Comparison of ENCODE assay signal across 14 cellular contexts in the genomic region with DNA sequence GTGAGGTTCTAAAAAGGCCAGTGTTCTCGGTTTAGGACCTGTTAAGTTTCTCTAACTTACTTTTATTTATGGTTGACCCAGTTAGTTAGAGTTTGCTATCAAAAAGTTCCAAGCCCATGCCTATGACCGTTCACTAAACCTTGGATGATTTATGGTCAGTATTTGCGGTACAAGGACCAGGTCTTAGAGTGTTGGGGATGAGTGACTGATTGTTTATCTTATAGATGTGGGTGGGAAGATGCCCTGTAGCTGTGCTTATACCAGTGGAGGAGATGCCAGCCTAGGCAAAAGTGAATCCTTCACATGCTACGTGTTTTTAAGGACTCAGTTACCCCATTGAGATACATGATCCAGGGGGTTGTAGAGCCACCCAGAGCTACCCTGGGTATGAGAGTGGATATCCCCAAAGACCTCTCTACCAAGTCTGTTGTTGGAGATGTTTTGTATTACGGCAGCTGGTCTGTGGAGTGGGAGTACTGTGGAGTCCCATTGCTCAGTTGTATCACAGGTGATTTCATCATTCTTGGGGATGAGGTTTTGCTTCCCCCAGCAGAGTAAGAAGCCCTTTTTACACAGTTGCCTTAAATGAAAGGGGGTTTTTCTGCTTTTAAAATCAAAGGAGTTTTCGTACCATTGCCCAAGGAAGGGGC. TPM values are rescaled to one million over a fixed set of nuclear protein-coding genes. Genes with fewer than 3 reads are reported as not detected.
A peak's percentile ranks its signal among the peaks of the same experiment; 100 is the strongest.
DNase-seq lines count a peak whose midpoint lies in the region; ATAC-seq and TF ChIP-seq lines count a peak whose summit lies in the region.
"Had no signal": no experiment of that assay in that cellular context is flagged by ENCODE, and none has a peak within 500 bp of the region (broad histone marks: within the 10 kb centered on the region; RNA-seq: fewer than 3 reads in every experiment).

No MANE protein-coding gene starts in this region.

- H3K27me3 ChIP-seq in GM23338 (ENCODE audit: insufficient read depth) = no peaks in the 10 kb centered on the region
- no peaks in the 10 kb centered on the region for H3K27me3 ChIP-seq in RWPE2 (ENCODE audit: insufficient read depth, poor library complexity, severe bottlenecking)
- H3K27me3 ChIP-seq in esophagus squamous epithelium = no peaks in the 10 kb centered on the region

- H3K4me2 ChIP-seq in GM23338 = peak overlapping the region; percentile 37
- H3K4me2 ChIP-seq: BLaER1 had no signal

- peaks cover 25% of the 10 kb centered on the region for H3K4me1 Mint-ChIP-seq in GM23338
- H3K4me1 Mint-ChIP-seq: activated CD4-positive, alpha-beta T cell treated with anti-CD3 and anti-CD28 coated beads for 36 hours had no signal

- 82 to 84% methylated on average over 6 of the region's 6 CpGs for WGBS in esophagus squamous epithelium, 2 donors

- no peaks in the 10 kb centered on the region for H4K20me1 ChIP-seq in GM23338 (replicated peaks; ENCODE audit: insufficient read depth)
- H4K20me1 ChIP-seq: BLaER1 had no signal

- H3K9me3 ChIP-seq in RWPE2 (ENCODE audit: severe bottlenecking) = no peaks in the 10 kb centered on the region
- no peaks in the 10 kb centered on the region for H3K9me3 ChIP-seq in esophagus squamous epithelium
- H3K9me3 ChIP-seq: esophagus muscularis mucosa had no signal

- no peak overlapping the region for H3K4me3 ChIP-seq in GM23338
- peak overlapping the region; percentile 65 for H3K4me3 ChIP-seq in RWPE2 (ENCODE audit: severe bottlenecking)
- peak overlapping the region; percentile 59 for H3K4me3 ChIP-seq in fibroblast of mammary gland (ENCODE audit: control insufficient read depth, low read depth, low read length)
- H3K4me3 ChIP-seq in esophagus squamous epithelium = no peak overlapping the region
- H3K4me3 ChIP-seq: BLaER1, SK-N-MC had no signal

- TF ChIP-seq CTCF in GM23338 (conservative IDR thresholded peaks at IDR 0.05; ENCODE audit: low read depth in 2 of 2) (no peak), RWPE2 (IDR thresholded peaks at IDR 0.05; ENCODE audit: poor library complexity, severe bottlenecking) (no peak), fibroblast of mammary gland (conservative IDR thresholded peaks at IDR 0.05; ENCODE audit: control insufficient read depth, insufficient read depth, low read depth, low read length) (no peak), esophagus squamous epithelium (IDR thresholded peaks at IDR 0.05) (no peak)

- H3K4me1 ChIP-seq in GM23338 (ENCODE audit: insufficient read depth) = peaks cover 27% of the 10 kb centered on the region
- peaks cover 44% of the 10 kb centered on the region for H3K4me1 ChIP-seq in RWPE2 (ENCODE audit: insufficient read depth, poor library complexity, severe bottlenecking)
- H3K4me1 ChIP-seq in esophagus squamous epithelium = peaks cover 0 to 46% (median 9%) of the 10 kb centered on the region in 3 donors
- H3K4me1 ChIP-seq: BLaER1 had no signal

- no peaks in the 10 kb centered on the region for H3K9me3 Mint-ChIP-seq in GM23338

- no peak overlapping the region for H2AFZ ChIP-seq in GM23338

- H3K36me3 ChIP-seq in GM23338 (ENCODE audit: insufficient read depth) (no peaks in the 10 kb centered on the region), RWPE2 (ENCODE audit: low read depth) (peaks cover 28% of the 10 kb centered on the region), esophagus squamous epithelium (no peaks in the 10 kb centered on the region)
- H3K36me3 ChIP-seq: BLaER1, esophagus muscularis mucosa had no signal

- DNase-seq in GM23338 (ENCODE audit: low spot score) (no peak), RWPE2 (ENCODE audit: low spot score) (no peak), fibroblast of mammary gland (ENCODE audit: low read depth) (no peak), retina (peak; percentile 12), esophagus squamous epithelium (lab: John Stamatoyannopoulos, UW) (no peak), NCI-H2081 (lab: John Stamatoyannopoulos, UW) (no peak)
- DNase-seq: activated CD4-positive, alpha-beta T cell treated with anti-CD3 and anti-CD28 coated beads for 36 hours; NCI-H1105 treated with DMSO at 0.1 percent for 48 hours; NCI-H524 had no signal

- peaks cover 2% of the 10 kb centered on the region; the same call in 1 of the 2 replicates for H3F3A ChIP-seq in GM23338 (replicated peaks; ENCODE audit: low read depth)

- no peaks in the 10 kb centered on the region for H3K9me2 ChIP-seq in GM23338 (ENCODE audit: insufficient read depth)

- H3K27ac Mint-ChIP-seq in GM23338 = no peak overlapping the region; the same call in 1 of the 2 replicates
- H3K27ac Mint-ChIP-seq: activated CD4-positive, alpha-beta T cell treated with anti-CD3 and anti-CD28 coated beads for 36 hours had no signal

- H3K27me3 Mint-ChIP-seq in GM23338 (ENCODE audit: insufficient read depth, low read depth, poor library complexity) = peaks cover 5% of the 10 kb centered on the region

- no peak for ATAC-seq in GM23338
- ATAC-seq in RWPE2 (ENCODE audit: low read depth) = no peak
- no peak for ATAC-seq in HG03354 (IDR thresholded peaks at IDR 0.05; ENCODE audit: poor library complexity, severe bottlenecking, unreplicated experiment)
- ATAC-seq in GM18517 (IDR thresholded peaks at IDR 0.05; ENCODE audit: unreplicated experiment) = no peak
- ATAC-seq: activated CD4-positive, alpha-beta T cell treated with anti-CD3 and anti-CD28 coated beads for 36 hours had no signal

- no peaks in the 10 kb centered on the region for H3K36me3 Mint-ChIP-seq in GM23338 (ENCODE audit: low read depth)

- H3K27ac ChIP-seq in GM23338 (ENCODE audit: low read depth) (0 out of 2 replicates have a peak overlapping the region, but pooled peaks have one; percentile 30), RWPE2 (ENCODE audit: poor library complexity, severe bottlenecking) (peak overlapping the region; percentile 95), esophagus squamous epithelium (peak overlapping the region in 1 of 4 donors; percentile 95)
- H3K27ac ChIP-seq: BLaER1, SK-N-MC had no signal

- intact Hi-C loops in esophagus squamous epithelium (cut with DNase I) = loop anchor here (5.0 kb wide), 1 partner anchor 171 kb away; no protein-coding TSS in a partner anchor

- H3K79me2 ChIP-seq in GM23338 (replicated peaks; ENCODE audit: insufficient read depth) = peaks cover 29% of the 10 kb centered on the region

- TF ChIP-seq POLR2A in esophagus squamous epithelium (IDR thresholded peaks at IDR 0.05) = no peak

- H3K4me3 Mint-ChIP-seq in GM23338 = no peak overlapping the region
- H3K4me3 Mint-ChIP-seq: activated CD4-positive, alpha-beta T cell treated with anti-CD3 and anti-CD28 coated beads for 36 hours had no signal

TF ChIP-seq in GM23338, 12 proteins besides CTCF, POLR2A, EP300 and RAD21:
- no peak for TF ChIP-seq POLR2AphosphoS5 (IDR thresholded peaks at IDR 0.05; ENCODE audit: low read depth)
- TF ChIP-seq, protein P1, sequence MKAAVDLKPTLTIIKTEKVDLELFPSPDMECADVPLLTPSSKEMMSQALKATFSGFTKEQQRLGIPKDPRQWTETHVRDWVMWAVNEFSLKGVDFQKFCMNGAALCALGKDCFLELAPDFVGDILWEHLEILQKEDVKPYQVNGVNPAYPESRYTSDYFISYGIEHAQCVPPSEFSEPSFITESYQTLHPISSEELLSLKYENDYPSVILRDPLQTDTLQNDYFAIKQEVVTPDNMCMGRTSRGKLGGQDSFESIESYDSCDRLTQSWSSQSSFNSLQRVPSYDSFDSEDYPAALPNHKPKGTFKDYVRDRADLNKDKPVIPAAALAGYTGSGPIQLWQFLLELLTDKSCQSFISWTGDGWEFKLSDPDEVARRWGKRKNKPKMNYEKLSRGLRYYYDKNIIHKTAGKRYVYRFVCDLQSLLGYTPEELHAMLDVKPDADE (IDR thresholded peaks at IDR 0.05) = no peak
- TF ChIP-seq ZNF114 (CRISPR knock-in tag; IDR thresholded peaks at IDR 0.05) = no peak
- TF ChIP-seq EZH2 (IDR thresholded peaks at IDR 0.05; ENCODE audit: low read depth, unreplicated experiment) = no peak

RNA-seq across cellular contexts. Expression of a gene that starts 2.1 kb away (rescaled TPM):
- total RNA-seq in GM23338 (2014; rRNA removed; shearing (Covaris generic)) = 3.8 and 4.0 TPM in 2 replicates
- 2.2 and 2.7 TPM in 2 replicates for polyA plus RNA-seq in GM23338 (2016; fragmentation: Nextera tagmentation; extraction: Ambion mirVana)
- 10 to 100 TPM in 1 of 4 donors, 1 to 10 TPM in 3; 7.2 to 12.0 (median 9.4) TPM for total RNA-seq in esophagus squamous epithelium

Comparison
In these comparisons a context has a peak if more than half of its experiments do, and no peak if none do; other contexts are left out.
1. H3K4me3 ChIP-seq: peak in RWPE2 (single experiment) and fibroblast of mammary gland (single experiment); none in GM23338 (single experiment) and esophagus squamous epithelium (0 of 4).